34 cellular contexts compared by ENCODE assay signal in the genomic region with DNA sequence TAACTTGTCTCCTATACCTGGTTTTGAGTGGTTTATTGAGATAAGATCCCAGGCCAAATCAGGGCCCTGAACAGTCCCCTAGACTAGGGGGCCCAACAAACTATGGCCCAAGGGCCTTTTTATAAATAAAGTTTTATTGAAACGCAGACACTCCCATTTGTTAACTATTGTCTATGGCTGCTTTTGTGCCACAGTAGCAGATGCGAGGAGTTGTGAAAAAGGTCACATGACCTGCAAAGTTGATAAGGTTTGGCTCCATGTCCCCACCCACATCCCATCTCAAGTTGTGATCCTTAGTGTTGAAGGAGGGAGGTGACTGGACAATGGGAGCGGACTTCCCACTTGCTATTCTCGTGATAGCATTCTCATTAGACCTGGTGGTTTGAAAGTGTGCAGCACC.
"Had no signal": no experiment of that assay in that cellular context is flagged by ENCODE, and none has a peak within 500 bp of the region (broad histone marks: within the 10 kb centered on the region; RNA-seq: fewer than 3 reads in every experiment).

No MANE protein-coding gene starts in this region.

- H3K27me3 ChIP-seq: brain microvascular endothelial cell, esophagus squamous epithelium, gastroesophageal sphincter had no signal

- DNase-seq: activated CD4-positive, alpha-beta memory T cell treated with anti-CD3 and anti-CD28 coated beads for 36 hours; activated CD4-positive, alpha-beta T cell treated with anti-CD3 and anti-CD28 coated beads for 36 hours; activated CD4-positive, alpha-beta T cell treated with anti-CD3 and anti-CD28 coated beads, Interleukin-2, amount 10 ng/mL, durations not matched to agents 24 days and 14 days; activated CD4-positive, CD25-positive, alpha-beta regulatory T cell; activated CD4-positive, CD25-positive, alpha-beta regulatory T cell treated with anti-CD3 and anti-CD28 coated beads, Interleukin-2, amount 50 U/mL, for 72 hours; activated CD8-positive, alpha-beta memory T cell treated with anti-CD3 and anti-CD28 coated beads, Interleukin-2, amount 10 ng/mL, durations not matched to agents 7 days and 5 days; activated CD8-positive, alpha-beta memory T cell treated with anti-CD3 and anti-CD28 coated beads, Interleukin-2, amount 50 U/mL, for 4 hours; activated CD8-positive, alpha-beta T cell treated with anti-CD3 and anti-CD28 coated beads, Interleukin-2, amount 10 ng/mL, durations not matched to agents 7 days and 5 days; activated effector memory CD4-positive, alpha-beta T cell treated with anti-CD3 and anti-CD28 coated beads, Interleukin-2, amount 50 U/mL, for 16 hours; activated naive CD4-positive, alpha-beta T cell treated with anti-CD3 and anti-CD28 coated beads for 36 hours; activated naive CD8-positive, alpha-beta T cell treated with anti-CD3 and anti-CD28 coated beads for 36 hours; activated T-cell treated with anti-CD3 and anti-CD28 coated beads, Interleukin-2, amount 50 U/mL, for 1 hour; activated T-cell treated with anti-CD3 and anti-CD28 coated beads, Interleukin-2, amount 50 U/mL, for 48 hours; amniotic stem cell; anterior cingulate cortex; brain microvascular endothelial cell; caudate nucleus; cortex of kidney; dermis blood vessel endothelial cell; effector CD4-positive, alpha-beta T cell; effector memory CD8-positive, alpha-beta T cell; esophagus squamous epithelium; foreskin melanocyte; heart right ventricle; T-helper 1 cell; T-helper 17 cell; T1000; WERI-Rb-1 had no signal

- FAIRE-seq: astrocyte, colon, endometrium, endothelial cell of umbilical vein had no signal

- H3K4me3 ChIP-seq: esophagus squamous epithelium, gastroesophageal sphincter, heart right ventricle had no signal

- H3K36me3 ChIP-seq: brain microvascular endothelial cell, esophagus squamous epithelium, gastroesophageal sphincter, heart right ventricle, WERI-Rb-1 had no signal

- ATAC-seq: activated CD4-positive, alpha-beta T cell treated with anti-CD3 and anti-CD28 coated beads for 36 hours; activated CD8-positive, alpha-beta memory T cell treated with anti-CD3 and anti-CD28 coated beads, Interleukin-2, amount 10 ng/mL, durations not matched to agents 7 days and 5 days; activated CD8-positive, alpha-beta T cell treated with anti-CD3 and anti-CD28 coated beads, Interleukin-2, amount 10 ng/mL, durations not matched to agents 7 days and 5 days; effector memory CD8-positive, alpha-beta T cell; gastroesophageal sphincter; heart right ventricle; T-helper 17 cell had no signal

- H3K27ac ChIP-seq: brain microvascular endothelial cell, epithelial cell of prostate, esophagus squamous epithelium, gastroesophageal sphincter, heart right ventricle, WERI-Rb-1 had no signal

- H3K4me1 ChIP-seq: gastroesophageal sphincter had no signal
